In the genomic region with DNA sequence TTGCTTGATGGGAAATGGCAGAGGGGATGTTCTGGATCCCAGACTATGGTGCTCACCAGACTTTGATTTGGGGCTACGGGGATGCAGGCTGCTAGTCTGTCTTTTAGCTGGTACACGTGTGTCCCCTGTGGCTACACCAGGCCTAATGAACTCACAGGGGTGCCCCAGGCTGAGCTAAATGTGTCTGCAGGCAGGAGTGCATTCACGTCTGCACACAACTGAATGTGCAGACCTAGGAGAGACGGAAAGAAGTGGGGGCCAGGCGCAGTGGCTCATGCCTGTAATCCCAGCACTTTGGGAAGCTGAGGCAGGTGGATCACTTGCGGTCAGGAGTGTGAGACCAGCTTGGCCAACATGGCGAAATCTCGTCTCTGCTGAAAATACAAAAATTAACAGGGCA, we compare ENCODE assay signal across 20 cellular contexts.
DNase-seq lines count a peak whose midpoint lies in the region; ATAC-seq, FAIRE-seq and TF ChIP-seq lines count a peak whose summit lies in the region.
"Had no signal": no experiment of that assay in that cellular context is flagged by ENCODE, and none has a peak within 500 bp of the region (broad histone marks: within the 10 kb centered on the region; RNA-seq: fewer than 3 reads in every experiment).

No MANE protein-coding gene starts in this region.

- H4K8ac ChIP-seq in H9 (replicated peaks; ENCODE audit: insufficient read length, low read depth, low read length) (no peak overlapping the region), neuronal stem cell (ENCODE audit: low read depth, low read length) (no peak overlapping the region)

- no CpG with 5 or more reads among the region's 8 CpGs for WGBS in H9 (ENCODE audit: extremely low coverage, insufficient read length, low lambda C conversion rate)
- no CpG with 5 or more reads among the region's 8 CpGs for WGBS in neuronal stem cell (ENCODE audit: extremely low coverage in 2 of 2, insufficient read length in 2 of 2, insufficient replicate concordance in 1 of 2), 2 donors
- WGBS in right cardiac atrium: 84% methylated on average over 8 of the region's 8 CpGs

- H3K79me1 ChIP-seq in H9 (ENCODE audit: insufficient read depth, low read depth, low read length, poor library complexity, severe bottlenecking) (no peaks in the 10 kb centered on the region), neuronal stem cell (ENCODE audit: low read depth, low read length) (no peaks in the 10 kb centered on the region)

- H3K9me3 Mint-ChIP-seq in H9: peaks cover 0 to 3% of the 10 kb centered on the region in 2 experiments; a peak in 1 of 5 replicates
- H3K9me3 Mint-ChIP-seq in astrocyte (ENCODE audit: unreplicated experiment): peaks cover 2% of the 10 kb centered on the region
- peaks cover 8% of the 10 kb centered on the region for H3K9me3 Mint-ChIP-seq in glutamatergic neuron (ENCODE audit: unreplicated experiment)
- H3K9me3 Mint-ChIP-seq: CD4-positive, alpha-beta T cell had no signal

- H2BK15ac ChIP-seq in H9 (ENCODE audit: low read depth, low read length) (no peak overlapping the region), neuronal stem cell (ENCODE audit: low read length) (no peak overlapping the region)

- H3K14ac ChIP-seq in H9 (ENCODE audit: insufficient read depth, low read length): no peak overlapping the region
- H3K14ac ChIP-seq in neuronal stem cell (ENCODE audit: low read length): peak overlapping the region; percentile 86

- no peak overlapping the region for H2BK12ac ChIP-seq in H9 (ENCODE audit: insufficient read length, low read depth, low read length)
- peak overlapping the region; percentile 73 for H2BK12ac ChIP-seq in neuronal stem cell (ENCODE audit: low read length)

- H3K4me3 ChIP-seq in astrocyte (ENCODE audit: insufficient read depth, low read depth, low read length) (no peak overlapping the region), neuronal stem cell (ENCODE audit: low read length in 2 of 2) (no peak overlapping the region), right cardiac atrium (ENCODE audit: low read length) (no peak overlapping the region)
- H3K4me3 ChIP-seq: GM12878 had no signal

- no peak for TF ChIP-seq CTCF in H9 (conservative IDR thresholded peaks at IDR 0.05)
- no peak for TF ChIP-seq CTCF in astrocyte (IDR thresholded peaks at IDR 0.05; ENCODE audit: insufficient read depth, low read depth, low read length)
- TF ChIP-seq CTCF in glutamatergic neuron (IDR thresholded peaks at IDR 0.05; ENCODE audit: partially characterized antibody, unreplicated experiment): no peak

- H3K36me3 ChIP-seq in astrocyte (ENCODE audit: insufficient read depth, low read length) (no peaks in the 10 kb centered on the region), neuronal stem cell (replicated peaks in 1 of 2; ENCODE audit: control insufficient read depth in 2 of 2, insufficient read depth in 2 of 2, low read length in 2 of 2) (no peaks in the 10 kb centered on the region)

- H2AK5ac ChIP-seq in H9 (ENCODE audit: insufficient read length, low read length): no peak overlapping the region
- no peak overlapping the region for H2AK5ac ChIP-seq in neuronal stem cell (ENCODE audit: low read depth, low read length)

- H4K20me1 ChIP-seq in H9 (ENCODE audit: control insufficient read depth, insufficient read depth, insufficient read length): no peaks in the 10 kb centered on the region
- H4K20me1 ChIP-seq in astrocyte (ENCODE audit: insufficient read depth, low read length): no peaks in the 10 kb centered on the region

- ATAC-seq in GM21717 (IDR thresholded peaks at IDR 0.05; ENCODE audit: unreplicated experiment): no peak
- ATAC-seq in right cardiac atrium: no peak
- ATAC-seq: GM12878, HepG2 had no signal

- H3K4ac ChIP-seq in H9 (ENCODE audit: low read depth, low read length): no peak overlapping the region
- H3K4ac ChIP-seq in neuronal stem cell (ENCODE audit: low read length): no peak overlapping the region

- H3K4me1 Mint-ChIP-seq in H9: peaks cover 20 to 33% of the 10 kb centered on the region in 2 experiments
- no peaks in the 10 kb centered on the region for H3K4me1 Mint-ChIP-seq in astrocyte (ENCODE audit: low read depth, unreplicated experiment)
- peaks cover 22% of the 10 kb centered on the region for H3K4me1 Mint-ChIP-seq in glutamatergic neuron (ENCODE audit: low read depth, unreplicated experiment)
- H3K4me1 Mint-ChIP-seq: B cell had no signal

- no peak overlapping the region for H2BK120ac ChIP-seq in H9 (ENCODE audit: low read depth, low read length, poor library complexity, severe bottlenecking)
- H2BK120ac ChIP-seq in neuronal stem cell (ENCODE audit: low read depth, low read length): no peak overlapping the region

- H3K27me3 ChIP-seq in H9 (ENCODE audit: insufficient read depth, low read length): no peaks in the 10 kb centered on the region; the same call in 1 of the 2 replicates
- peaks cover 23% of the 10 kb centered on the region for H3K27me3 ChIP-seq in astrocyte (ENCODE audit: insufficient read depth, low read length)
- peaks cover 0 to 13% (median 0%) of the 10 kb centered on the region in 3 experiments for H3K27me3 ChIP-seq in neuronal stem cell (ENCODE audit: control insufficient read depth in 3 of 3, insufficient read depth in 3 of 3, low read depth in 1 of 3, low read length in 3 of 3)
- H3K27me3 ChIP-seq in right cardiac atrium (ENCODE audit: control insufficient read depth, insufficient read depth): no peaks in the 10 kb centered on the region

- no peak overlapping the region for H2BK20ac ChIP-seq in H9 (ENCODE audit: low read depth, low read length, poor library complexity, severe bottlenecking)

- intact Hi-C loops in right cardiac atrium (cut with DNase I): no loop called here

- H3K27ac ChIP-seq in H9 (ENCODE audit: insufficient read length, low read depth, low read length): no peak overlapping the region
- H3K27ac ChIP-seq in astrocyte (ENCODE audit: low read depth, low read length): no peak overlapping the region
- no peak overlapping the region for H3K27ac ChIP-seq in neuronal stem cell (replicated peaks; ENCODE audit: low read length)
- no peak overlapping the region for H3K27ac ChIP-seq in right cardiac atrium (ENCODE audit: low read length)

- no peak for FAIRE-seq in astrocyte (lab: Jason Lieb, UNC)
- FAIRE-seq: GM12878, GM18507, H1, HepG2, HTR-8/SVneo had no signal

- H3K36me3 Mint-ChIP-seq in H9 (ENCODE audit: insufficient read depth in 1 of 3, low read depth in 3 of 3): no peaks in the 10 kb centered on the region; a peak in 1 of 7 replicates
- H3K36me3 Mint-ChIP-seq in astrocyte (ENCODE audit: low read depth, unreplicated experiment): no peaks in the 10 kb centered on the region
- peaks cover 8% of the 10 kb centered on the region for H3K36me3 Mint-ChIP-seq in glutamatergic neuron (ENCODE audit: unreplicated experiment)

- H3K23ac ChIP-seq in H9 (ENCODE audit: insufficient read length, low read depth, low read length) (no peak overlapping the region), neuronal stem cell (ENCODE audit: low read depth, low read length, poor library complexity) (no peak overlapping the region)

- H3K79me2 ChIP-seq in H9 (ENCODE audit: insufficient read depth, low read length) (no peaks in the 10 kb centered on the region), astrocyte (ENCODE audit: insufficient read depth, low read length) (no peaks in the 10 kb centered on the region)

- H3K4me1 ChIP-seq in H9 (ENCODE audit: insufficient read depth, low read length): no peaks in the 10 kb centered on the region; the same call in 1 of the 2 replicates
- H3K4me1 ChIP-seq in astrocyte (ENCODE audit: insufficient read depth, low read length): no peaks in the 10 kb centered on the region
- peaks cover 12 to 27% of the 10 kb centered on the region in 2 donors for H3K4me1 ChIP-seq in neuronal stem cell (ENCODE audit: control insufficient read depth in 2 of 2, insufficient read depth in 1 of 2, low read depth in 1 of 2, low read length in 2 of 2)
- H3K4me1 ChIP-seq in right cardiac atrium (ENCODE audit: control insufficient read depth, insufficient read depth, low read length): no peaks in the 10 kb centered on the region

- H3K18ac ChIP-seq in H9 (ENCODE audit: insufficient read length, low read depth, low read length): no peak overlapping the region
- H3K18ac ChIP-seq in neuronal stem cell (ENCODE audit: low read length): peak overlapping the region; percentile 86

- H4K5ac ChIP-seq in H9 (ENCODE audit: insufficient read length, low read depth, low read length): no peak overlapping the region

- H2BK5ac ChIP-seq in H9 (ENCODE audit: insufficient read length, low read length): no peak overlapping the region
- no peak overlapping the region for H2BK5ac ChIP-seq in neuronal stem cell (ENCODE audit: low read length)

- H3K9ac ChIP-seq in H9 (ENCODE audit: extremely low read depth, insufficient read length, low read length): no peak overlapping the region
- H3K9ac ChIP-seq in astrocyte (ENCODE audit: low read length): no peak overlapping the region
- no peak overlapping the region for H3K9ac ChIP-seq in neuronal stem cell (ENCODE audit: low read depth, low read length, poor library complexity)

- H3K27me3 Mint-ChIP-seq in H9 (ENCODE audit: low read depth): peaks cover 44% of the 10 kb centered on the region
- peaks cover 65% of the 10 kb centered on the region for H3K27me3 Mint-ChIP-seq in astrocyte (ENCODE audit: low read depth, unreplicated experiment)
- peaks cover 14% of the 10 kb centered on the region for H3K27me3 Mint-ChIP-seq in glutamatergic neuron (ENCODE audit: unreplicated experiment)
- H3K27me3 Mint-ChIP-seq: CD4-positive, alpha-beta T cell had no signal

- no peak overlapping the region for H3K27ac Mint-ChIP-seq in H9
- peak overlapping the region; percentile 62 for H3K27ac Mint-ChIP-seq in astrocyte (ENCODE audit: unreplicated experiment)
- peak overlapping the region; percentile 59 for H3K27ac Mint-ChIP-seq in glutamatergic neuron (ENCODE audit: unreplicated experiment)
- H3K27ac Mint-ChIP-seq: B cell; CD4-positive, alpha-beta T cell had no signal

- H2AFZ ChIP-seq in H9 (ENCODE audit: low read length) (no peak overlapping the region), astrocyte (ENCODE audit: low read depth, low read length) (no peak overlapping the region), neuronal stem cell (ENCODE audit: low read length) (no peak overlapping the region)

- H3K23me2 ChIP-seq in H9 (ENCODE audit: insufficient read length, low read depth, low read length, poor library complexity, severe bottlenecking): no peaks in the 10 kb centered on the region

- no peak overlapping the region for H4K91ac ChIP-seq in H9 (ENCODE audit: insufficient read length, low read depth, low read length)
- no peak overlapping the region for H4K91ac ChIP-seq in neuronal stem cell (ENCODE audit: low read depth, low read length, poor library complexity)

- H3K4me2 ChIP-seq in H9 (ENCODE audit: insufficient read depth, insufficient read length, low read length) (no peak overlapping the region), astrocyte (ENCODE audit: low read length) (no peak overlapping the region), neuronal stem cell (ENCODE audit: insufficient read depth, low read length, poor library complexity, severe bottlenecking) (no peak overlapping the region)

- no peak overlapping the region for H3T11ph ChIP-seq in H9 (ENCODE audit: low read length)

- no peak overlapping the region for H3K56ac ChIP-seq in H9 (ENCODE audit: insufficient read length, low read depth, low read length)

- H3K9me3 ChIP-seq in H9 (ENCODE audit: control insufficient read depth, low read depth, low read length): no peaks in the 10 kb centered on the region
- no peaks in the 10 kb centered on the region for H3K9me3 ChIP-seq in astrocyte (ENCODE audit: insufficient read depth, low read depth, low read length)
- peaks cover 0 to 2% of the 10 kb centered on the region in 2 donors for H3K9me3 ChIP-seq in neuronal stem cell (replicated peaks in 1 of 2; ENCODE audit: control insufficient read depth in 2 of 2, insufficient read depth in 1 of 2, low read depth in 1 of 2, low read length in 2 of 2)
- H3K9me3 ChIP-seq in right cardiac atrium (ENCODE audit: control insufficient read depth, low read length): no peaks in the 10 kb centered on the region

- DNase-seq in H9: peak; percentile 26
- DNase-seq in astrocyte (ENCODE audit: low read depth): no peak
- DNase-seq in glutamatergic neuron: no peak
- DNase-seq in neuronal stem cell (ENCODE audit: low spot score): no peak
- no peak for DNase-seq in AG08396 (ENCODE audit: low spot score)
- no peak for DNase-seq in right cardiac atrium
- DNase-seq in NCI-H1092 (lab: John Stamatoyannopoulos, UW): no peak
- DNase-seq: ACHN; C1 segment of cervical spinal cord; Calu3; CD4-positive, alpha-beta T cell; DMS79; HCEC 1CT had no signal

- H3K4me3 Mint-ChIP-seq in H9: no peak overlapping the region
- H3K4me3 Mint-ChIP-seq in astrocyte (ENCODE audit: unreplicated experiment): no peak overlapping the region
- H3K4me3 Mint-ChIP-seq in glutamatergic neuron (ENCODE audit: unreplicated experiment): peak overlapping the region; percentile 61
- H3K4me3 Mint-ChIP-seq: B cell; CD4-positive, alpha-beta T cell had no signal

Comparison
In these comparisons a context has a peak if more than half of its experiments do, and no peak if none do; other contexts are left out.
1. H3K27ac Mint-ChIP-seq: peak in astrocyte (single experiment) and glutamatergic neuron (single experiment); none in H9 (0 of 3).